8 cellular contexts compared by ENCODE assay signal in genomic region chr17:29179232-29180036, GRCh38. TPM values are rescaled to one million over a fixed set of nuclear protein-coding genes. Genes with fewer than 3 reads are reported as not detected.
A peak's percentile ranks its signal among the peaks of the same experiment; 100 is the strongest.
DNase-seq lines count a peak whose midpoint lies in the region; ATAC-seq, FAIRE-seq and TF ChIP-seq lines count a peak whose summit lies in the region.

No MANE protein-coding gene starts in this region.

- peak overlapping the region; percentile 41 for H3K9ac ChIP-seq in muscle layer of colon (ENCODE audit: low read length)

- POLR2A ChIA-PET in CD4-positive, alpha-beta T cell (lab: Charles Lee) = interaction anchor here (0.6 to 2.2 kb wide), 9 partner anchors 25 to 115 kb away, joined by 3 to 36 read pairs (median 8); partner anchors contain the start of gene NUFIP2

- ATAC-seq in CD4-positive, alpha-beta T cell (ENCODE audit: poor library complexity) = no peak
- ATAC-seq in aorta (ENCODE audit: low FRiP score) (peak; percentile 38), HG03442 (IDR thresholded peaks at IDR 0.05; ENCODE audit: unreplicated experiment) (no peak), HG02610 (IDR thresholded peaks at IDR 0.05; ENCODE audit: unreplicated experiment) (no peak)

- no peaks in the 10 kb centered on the region for H3K27me3 Mint-ChIP-seq in CD4-positive, alpha-beta T cell
- peaks cover 9% of the 10 kb centered on the region for H3K27me3 Mint-ChIP-seq in endothelial cell (ENCODE audit: unreplicated experiment)

- DNase-seq in CD4-positive, alpha-beta T cell = no peak
- DNase-seq in HTR-8/SVneo (ENCODE audit: insufficient read length, low spot score) (peak; percentile 75), SK-MEL-5 (ENCODE audit: low read depth, low spot score) (peak; percentile 42), endothelial cell (ENCODE audit: low spot score) (peak; percentile 53), aorta (no peak)

- peak overlapping the region; percentile 75 for H3K4me3 Mint-ChIP-seq in CD4-positive, alpha-beta T cell
- H3K4me3 Mint-ChIP-seq in endothelial cell (ENCODE audit: unreplicated experiment) = peak overlapping the region; percentile 90

- FAIRE-seq in HTR-8/SVneo (lab: Jason Lieb, UNC) = peak; percentile 89

- no peaks in the 10 kb centered on the region for H3K36me3 Mint-ChIP-seq in CD4-positive, alpha-beta T cell (ENCODE audit: low read depth)
- H3K36me3 Mint-ChIP-seq in endothelial cell (ENCODE audit: low read depth, unreplicated experiment) = no peaks in the 10 kb centered on the region

- H3K36me3 ChIP-seq in muscle layer of colon (ENCODE audit: insufficient read depth, low read length) (no peaks in the 10 kb centered on the region), aorta (ENCODE audit: control insufficient read depth in 1 of 2, insufficient read depth in 2 of 2, low read length in 1 of 2) (no peaks in the 10 kb centered on the region)

- H3K4me1 ChIP-seq in muscle layer of colon (ENCODE audit: insufficient read depth, low read length) (peaks cover 29% of the 10 kb centered on the region), aorta (ENCODE audit: control insufficient read depth in 1 of 2, insufficient read depth in 2 of 2, low read length in 2 of 2) (no peaks in the 10 kb centered on the region)

- intact Hi-C loops in CD4-positive, alpha-beta T cell (cut with DNase I, micrococcal nuclease) = loop anchor here (1.0 to 10.0 kb wide), 4 partner anchors 30 to 215 kb away; no protein-coding TSS in a partner anchor
- intact Hi-C loops in aorta (cut with DNase I) = loop anchor here (1.0 to 5.0 kb wide), 3 partner anchors 31 to 38 kb away; no protein-coding TSS in a partner anchor

- no peak overlapping the region for H3K27ac ChIP-seq in CD4-positive, alpha-beta T cell (ENCODE audit: low read depth, low read length)
- H3K27ac ChIP-seq in muscle layer of colon (ENCODE audit: low read depth, low read length) (peak overlapping the region; percentile 79), aorta (ENCODE audit: low read depth in 1 of 2, low read length in 2 of 2) (peak overlapping the region in 1 of 2 donors; percentile 22)

- H3K4me1 Mint-ChIP-seq in CD4-positive, alpha-beta T cell (ENCODE audit: low read depth) = peaks cover 34% of the 10 kb centered on the region
- peaks cover 41% of the 10 kb centered on the region for H3K4me1 Mint-ChIP-seq in endothelial cell (ENCODE audit: unreplicated experiment)

- H3K4me3 ChIP-seq in muscle layer of colon (ENCODE audit: low read depth in 1 of 2, low read length in 2 of 2) (peak overlapping the region; percentile 56), aorta (ENCODE audit: low read length in 2 of 2) (peak overlapping the region; percentile 41 to 88)

- H3K9me3 Mint-ChIP-seq in CD4-positive, alpha-beta T cell = no peaks in the 10 kb centered on the region
- no peaks in the 10 kb centered on the region for H3K9me3 Mint-ChIP-seq in endothelial cell (ENCODE audit: unreplicated experiment)

- TF ChIP-seq CTCF in CD4-positive, alpha-beta T cell (IDR thresholded peaks at IDR 0.05) = no peak
- no peak for TF ChIP-seq CTCF in endothelial cell (IDR thresholded peaks at IDR 0.05; ENCODE audit: unreplicated experiment)

- in situ Hi-C loops in SK-MEL-5 (cut with HindIII; ENCODE audit: low pct_unique_long_range_greater_than_20kb, low sequenced_read_pairs) = no loop called here

- H3K27me3 ChIP-seq in CD4-positive, alpha-beta T cell (ENCODE audit: control insufficient read depth, insufficient read depth, low read length) = no peaks in the 10 kb centered on the region
- H3K27me3 ChIP-seq in muscle layer of colon (ENCODE audit: control insufficient read depth in 1 of 2, insufficient read depth in 2 of 2, low read length in 2 of 2) = no peaks in the 10 kb centered on the region
- H3K27me3 ChIP-seq in aorta (ENCODE audit: control insufficient read depth in 1 of 2, insufficient read depth in 2 of 2, low read length in 1 of 2) = no peaks in the 10 kb centered on the region

- WGBS in aorta, 2 donors = 7% methylated on average over 17 to 28 of the region's 28 CpGs

- H3K9me3 ChIP-seq in CD4-positive, alpha-beta T cell (ENCODE audit: control insufficient read depth, low read length) = no peaks in the 10 kb centered on the region
- no peaks in the 10 kb centered on the region for H3K9me3 ChIP-seq in muscle layer of colon (ENCODE audit: low read length)
- H3K9me3 ChIP-seq in aorta (ENCODE audit: control insufficient read depth, low read length) = no peaks in the 10 kb centered on the region

- no peak overlapping the region for H3K27ac Mint-ChIP-seq in CD4-positive, alpha-beta T cell
- H3K27ac Mint-ChIP-seq in endothelial cell (ENCODE audit: unreplicated experiment) = peak overlapping the region; percentile 42

- CTCF ChIA-PET in CD4-positive, alpha-beta T cell (lab: Charles Lee) = interaction anchor here (0.6 to 9.7 kb wide), 24 partner anchors 8 to 114 kb away, joined by 3 to 216 read pairs (median 4); partner anchors contain the start of gene NUFIP2

RNA-seq across cellular contexts. Expression of gene MYO18A, which starts 0.8 kb away (rescaled TPM):
- 10 to 100 TPM; 87.0 to 90.1 TPM for total RNA-seq in CD4-positive, alpha-beta T cell
- total RNA-seq in SK-MEL-5 (2014; rRNA removed; shearing (Covaris generic)) = 14.9 and 16.3 TPM in 2 replicates
- polyA plus RNA-seq in SK-MEL-5 (2015; cell fraction: cytosol; rRNA removed) = 20.0 and 26.4 TPM in 2 replicates
- polyA plus RNA-seq in SK-MEL-5 (2015; cell fraction: nucleus; rRNA removed) = 63.4 and 87.6 TPM in 2 replicates
- total RNA-seq in endothelial cell (ENCODE audit: unreplicated experiment) (79.9 TPM), aorta (100 to 1,000 TPM; 102 to 116 TPM)
- 100 to 1,000 TPM in 1 of 2 donors, 10 to 100 TPM in 1; 17.4 to 107 TPM for polyA plus RNA-seq in aorta

Comparison
In these comparisons a context has a peak if more than half of its experiments do, and no peak if none do; other contexts are left out.
1. DNase-seq: peak in HTR-8/SVneo (single experiment), SK-MEL-5 (single experiment) and endothelial cell (single experiment); none in CD4-positive, alpha-beta T cell (0 of 10) and aorta (0 of 2).